8 cellular contexts compared by ENCODE assay signal in genomic region chr12:124940393-124941169, GRCh38. TPM values are rescaled to one million over a fixed set of nuclear protein-coding genes. Genes with fewer than 3 reads are reported as not detected.
A peak's percentile ranks its signal among the peaks of the same experiment; 100 is the strongest.
DNase-seq lines count a peak whose midpoint lies in the region; ATAC-seq and TF ChIP-seq lines count a peak whose summit lies in the region.

No MANE protein-coding gene starts in this region.

- no peaks in the 10 kb centered on the region for H4K20me1 ChIP-seq in KMS-11 (ENCODE audit: insufficient read depth)

- peak overlapping the region; percentile 78 for H3K27ac ChIP-seq in KMS-11
- peak overlapping the region; percentile 91 to 96 for H3K27ac ChIP-seq in testis

- no peak overlapping the region for H3K4me3 ChIP-seq in KMS-11 (IDR thresholded peaks at IDR 0.05; ENCODE audit: insufficient read depth, low read depth, low read length)
- peak overlapping the region; percentile 54 for H3K4me3 ChIP-seq in fibroblast of the aortic adventitia (ENCODE audit: low read depth, low read length)
- peak overlapping the region; percentile 54 for H3K4me3 ChIP-seq in neuron (ENCODE audit: low read length)
- H3K4me3 ChIP-seq in testis, result peak overlapping the region; percentile 52 to 66

- peaks cover 15% of the 10 kb centered on the region for H3K4me1 Mint-ChIP-seq in activated T-cell treated with anti-CD3 and anti-CD28 coated beads, Interleukin-2, amount 50 U/mL, for 24 hours (ENCODE audit: low read depth)

- no peaks in the 10 kb centered on the region for H3K79me2 ChIP-seq in KMS-11 (ENCODE audit: insufficient read depth, low read depth)

- H3K36me3 Mint-ChIP-seq in activated T-cell treated with anti-CD3 and anti-CD28 coated beads, Interleukin-2, amount 50 U/mL, for 24 hours (ENCODE audit: low read depth), result peaks cover 31% of the 10 kb centered on the region

- intact Hi-C loops in testis (cut with DNase I; ENCODE audit: low total_unique reads), result no loop called here

- no peak overlapping the region for H3K4me3 Mint-ChIP-seq in activated T-cell treated with anti-CD3 and anti-CD28 coated beads, Interleukin-2, amount 50 U/mL, for 24 hours

- peak overlapping the region; percentile 44; the same call in 1 of the 2 replicates for H2AFZ ChIP-seq in KMS-11 (ENCODE audit: low read depth)
- H2AFZ ChIP-seq in neuron (ENCODE audit: low read depth, low read length), result peak overlapping the region; percentile 9

- peak; percentile 49 for ATAC-seq in GM21529 (IDR thresholded peaks at IDR 0.05; ENCODE audit: unreplicated experiment)

- H3K9me3 Mint-ChIP-seq in activated T-cell treated with anti-CD3 and anti-CD28 coated beads, Interleukin-2, amount 50 U/mL, for 24 hours, result no peaks in the 10 kb centered on the region

- H3K36me3 ChIP-seq in KMS-11 (ENCODE audit: insufficient read depth) (no peaks in the 10 kb centered on the region), neuron (ENCODE audit: insufficient read depth, low read length) (peaks cover 4% of the 10 kb centered on the region), testis (ENCODE audit: low read depth, missing control alignments) (no peaks in the 10 kb centered on the region)

- in situ Hi-C loops in Caki2 (cut with HindIII; ENCODE audit: low pct_unique_long_range_greater_than_20kb, low sequenced_read_pairs), result no loop called here

- WGBS in testis, 2 donors, result 5 to 8% methylated on average over 24 to 27 of the region's 27 CpGs

- peak overlapping the region; percentile 49; the same call in 1 of the 2 replicates for H3K9ac ChIP-seq in KMS-11

- H3K27me3 Mint-ChIP-seq in activated T-cell treated with anti-CD3 and anti-CD28 coated beads, Interleukin-2, amount 50 U/mL, for 24 hours, result no peaks in the 10 kb centered on the region

- H3K9me3 ChIP-seq in neuron (ENCODE audit: low read length), result no peaks in the 10 kb centered on the region
- no peaks in the 10 kb centered on the region for H3K9me3 ChIP-seq in testis

- TF ChIP-seq POLR2A in testis (IDR thresholded peaks at IDR 0.05), result no peak

- TF ChIP-seq CTCF in KMS-11 (conservative IDR thresholded peaks at IDR 0.05; ENCODE audit: low read depth, low read length) (peak; percentile 47; the same call in 1 of the 2 replicates), fibroblast of the aortic adventitia (IDR thresholded peaks at IDR 0.05; ENCODE audit: insufficient read depth, low read length) (peak; percentile 92), testis (IDR thresholded peaks at IDR 0.05) (peak; percentile 90 to 96 (median 91))

- H3K27me3 ChIP-seq in KMS-11 (ENCODE audit: insufficient read depth, low read depth) (no peaks in the 10 kb centered on the region), neuron (ENCODE audit: insufficient read depth, low read length) (no peaks in the 10 kb centered on the region), testis (no peaks in the 10 kb centered on the region)

- no peak overlapping the region for H3K27ac Mint-ChIP-seq in activated T-cell treated with anti-CD3 and anti-CD28 coated beads, Interleukin-2, amount 50 U/mL, for 24 hours

- H3K4me1 ChIP-seq in KMS-11 (ENCODE audit: low read depth, poor library complexity, severe bottlenecking) (peaks cover 23% of the 10 kb centered on the region), neuron (ENCODE audit: insufficient read depth, low read length) (peaks cover 19% of the 10 kb centered on the region), testis (peaks cover 6% of the 10 kb centered on the region)

- peak overlapping the region; percentile 87 for H3K4me2 ChIP-seq in KMS-11

- peak; percentile 91 for DNase-seq in Caki2 (ENCODE audit: low read depth)
- DNase-seq in activated T-cell treated with anti-CD3 and anti-CD28 coated beads, Interleukin-2, amount 50 U/mL, for 24 hours, result peak; percentile 86
- peak; percentile 87 for DNase-seq in fibroblast of the aortic adventitia (ENCODE audit: low read depth)
- peak; percentile 95 for DNase-seq in testis
- no peak for DNase-seq in NCI-H446 (lab: John Stamatoyannopoulos, UW)

RNA-seq across cellular contexts. Expression of gene UBC, which starts 26.1 kb away (rescaled TPM):
- total RNA-seq in Caki2 (2014; rRNA removed; shearing (Covaris generic); ENCODE audit: low replicate concordance), result 1,534 and 1,708 TPM in 2 replicates
- total RNA-seq in fibroblast of the aortic adventitia (ENCODE audit: low replicate concordance) (501 and 1,400 TPM in 2 replicates), testis (1,000 to 10,000 TPM; 1,262 to 1,458 TPM)
- 2,678 TPM for polyA plus RNA-seq in testis (ENCODE audit: insufficient read depth, low read depth, low replicate concordance)

RNA-seq across cellular contexts. Expression of gene DHX37, which starts 48.4 kb away (rescaled TPM):
- 34.0 and 38.3 TPM in 2 replicates for total RNA-seq in Caki2 (2014; rRNA removed; shearing (Covaris generic); ENCODE audit: low replicate concordance)
- total RNA-seq in fibroblast of the aortic adventitia (ENCODE audit: low replicate concordance) (13.1 TPM in 2 replicates), testis (10 to 100 TPM; 14.8 to 26.4 TPM)
- polyA plus RNA-seq in testis (ENCODE audit: insufficient read depth, low read depth, low replicate concordance), result 12.5 TPM

RNA-seq across cellular contexts. Expression of gene BRI3BP, which starts 52.9 kb away (rescaled TPM):
- 12.6 and 13.7 TPM in 2 replicates for total RNA-seq in Caki2 (2014; rRNA removed; shearing (Covaris generic); ENCODE audit: low replicate concordance)
- 1.6 and 6.1 TPM in 2 replicates for total RNA-seq in fibroblast of the aortic adventitia (ENCODE audit: low replicate concordance)
- total RNA-seq in testis, result 1 to 10 TPM; 3.5 to 3.8 TPM
- 3.5 TPM for polyA plus RNA-seq in testis (ENCODE audit: insufficient read depth, low read depth, low replicate concordance)

Comparison
In these comparisons a context has a peak if more than half of its experiments do, and no peak if none do; other contexts are left out.
1. DNase-seq: peak in Caki2 (single experiment), activated T-cell treated with anti-CD3 and anti-CD28 coated beads, Interleukin-2, amount 50 U/mL, for 24 hours (single experiment), fibroblast of the aortic adventitia (single experiment) and testis (single experiment); none in NCI-H446 (0 of 2).
2. Peak in every context shown above with its lines, with median percentiles within 50 percentile points of each other: CTCF ChIP-seq.